In the genomic region with DNA sequence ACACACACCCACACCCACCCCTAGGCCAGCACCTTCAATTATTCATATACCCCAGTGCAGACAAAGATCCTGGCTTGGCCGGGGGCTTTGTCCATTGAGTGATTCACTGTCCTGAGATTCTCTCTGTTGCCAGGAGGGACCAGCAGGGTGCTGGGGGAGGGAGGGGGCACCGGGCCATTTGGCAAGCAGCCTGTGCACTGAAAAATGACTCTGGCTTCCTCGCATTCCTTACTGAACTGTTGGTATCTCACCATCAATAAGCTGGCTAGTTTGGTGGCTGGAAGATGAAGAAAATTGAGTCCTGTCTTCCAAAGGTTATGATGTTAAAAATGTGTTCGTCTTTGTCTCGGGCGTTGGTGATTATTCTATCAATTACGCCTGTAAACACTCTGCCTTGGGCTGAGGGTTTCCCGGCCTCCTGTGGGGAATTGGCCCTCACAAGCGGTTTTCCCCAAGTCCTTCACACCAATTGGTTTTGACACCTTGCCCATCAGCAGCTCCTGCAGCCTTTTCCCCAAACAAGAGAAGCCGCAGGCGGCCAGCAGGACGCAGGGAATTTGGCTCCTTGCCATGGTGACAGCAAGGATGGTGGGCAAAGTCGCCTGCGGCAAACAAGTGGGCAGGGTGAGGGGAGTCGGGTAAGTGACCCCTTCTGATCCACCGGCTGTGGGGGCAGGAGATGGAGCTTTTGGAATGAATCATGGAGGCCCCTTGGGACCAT, we compare ENCODE assay signal across 9 cellular contexts. TPM values are rescaled to one million over a fixed set of nuclear protein-coding genes. Genes with fewer than 3 reads are reported as not detected.
DNase-seq lines count a peak whose midpoint lies in the region; ATAC-seq and TF ChIP-seq lines count a peak whose summit lies in the region.
"Had no signal": no experiment of that assay in that cellular context is flagged by ENCODE, and none has a peak within 500 bp of the region (broad histone marks: within the 10 kb centered on the region; RNA-seq: fewer than 3 reads in every experiment).

No MANE protein-coding gene starts in this region.

- no peak for TF ChIP-seq EP300 in neural cell (conservative IDR thresholded peaks at IDR 0.05; ENCODE audit: poor library complexity, severe bottlenecking)

- H3K36me3 ChIP-seq in neural cell (ENCODE audit: insufficient read depth, low read length) (no peaks in the 10 kb centered on the region), tibial artery (no peaks in the 10 kb centered on the region)

- no peak for TF ChIP-seq RAD21 in neural cell (conservative IDR thresholded peaks at IDR 0.05)

- H3K9ac ChIP-seq in neural cell (ENCODE audit: low read length) = peak overlapping the region; percentile 34

- H3F3A ChIP-seq in neural cell (ENCODE audit: insufficient read depth, low read length, poor library complexity, severe bottlenecking) = no peaks in the 10 kb centered on the region

- H3K27me3 ChIP-seq in neural cell (ENCODE audit: insufficient read depth, low read depth, low read length) (no peaks in the 10 kb centered on the region), tibial artery (peaks cover 0 to 97% of the 10 kb centered on the region in 2 donors)

- H3K27ac ChIP-seq in neural cell (ENCODE audit: low read length) (peak overlapping the region; percentile 50), tibial artery (no peak overlapping the region)

- peak overlapping the region; percentile 14 for H2AFZ ChIP-seq in neural cell (ENCODE audit: low read depth, low read length)

- intact Hi-C loops in tibial artery (cut with DNase I; ENCODE audit: low total_unique reads) = no loop called here

- H3K9me3 ChIP-seq in neural cell (ENCODE audit: low read length) (no peaks in the 10 kb centered on the region), tibial artery (no peaks in the 10 kb centered on the region)

- no peak for ATAC-seq in HG03095 (IDR thresholded peaks at IDR 0.05; ENCODE audit: unreplicated experiment)
- no peak for ATAC-seq in esophagus mucosa

- H3K4me1 ChIP-seq in tibial artery = peaks cover 0 to 19% (median 6%) of the 10 kb centered on the region in 4 donors

- no peak for TF ChIP-seq CTCF in neural cell (IDR thresholded peaks at IDR 0.05; ENCODE audit: poor library complexity, severe bottlenecking)
- TF ChIP-seq CTCF in tibial artery (IDR thresholded peaks at IDR 0.05) = no peak

- no peaks in the 10 kb centered on the region for H4K20me1 ChIP-seq in neural cell (ENCODE audit: insufficient read depth)

- no peak overlapping the region for H3K4me2 ChIP-seq in neural cell (ENCODE audit: low read length)

- no peak overlapping the region for H3K4me3 ChIP-seq in neural cell (ENCODE audit: low read length)
- H3K4me3 ChIP-seq in tibial artery = no peak overlapping the region

- no peaks in the 10 kb centered on the region for H3K9me2 ChIP-seq in neural cell (ENCODE audit: insufficient read depth, low read length)

- peak; percentile 90 for DNase-seq in EL
- peak; percentile 51 for DNase-seq in NCI-H2029 (lab: John Stamatoyannopoulos, UW)
- peak; percentile 55 for DNase-seq in brain pericyte (ENCODE audit: low read depth, low spot score)
- no peak for DNase-seq in tibial artery
- no peak for DNase-seq in GDM1 (lab: John Stamatoyannopoulos, UW)
- DNase-seq: activated naive CD4-positive, alpha-beta T cell treated with anti-CD3 and anti-CD28 coated beads for 36 hours had no signal

- no peaks in the 10 kb centered on the region for H3K79me2 ChIP-seq in neural cell (replicated peaks; ENCODE audit: insufficient read depth, low read length)

TF ChIP-seq in neural cell, 6 proteins besides CTCF, POLR2A, EP300 and RAD21:
- TF ChIP-seq MXI1 (conservative IDR thresholded peaks at IDR 0.05; ENCODE audit: poor library complexity, severe bottlenecking) (no peak), POLR2AphosphoS5 (IDR thresholded peaks at IDR 0.05) (peak; percentile 15), TAF1 (IDR thresholded peaks at IDR 0.05; ENCODE audit: low read depth) (no peak)
TF ChIP-seq in neural cell: peak in this region for 1.

RNA-seq across cellular contexts. Expression of gene VSTM2L, which starts 4.9 kb away (rescaled TPM):
- 21.5 and 22.1 TPM in 2 replicates for polyA plus RNA-seq in neural cell
- polyA minus RNA-seq in neural cell = 11.7 and 13.4 TPM in 2 replicates
- total RNA-seq in esophagus mucosa = 0.52 TPM
- total RNA-seq: activated naive CD4-positive, alpha-beta T cell treated with anti-CD3 and anti-CD28 coated beads for 36 hours had no signal

Comparison
In these comparisons a context has a peak if more than half of its experiments do, and no peak if none do; other contexts are left out.
1. DNase-seq: peak in EL (single experiment), NCI-H2029 (single experiment) and brain pericyte (single experiment); none in tibial artery (0 of 2) and GDM1 (single experiment).